In the genomic region with DNA sequence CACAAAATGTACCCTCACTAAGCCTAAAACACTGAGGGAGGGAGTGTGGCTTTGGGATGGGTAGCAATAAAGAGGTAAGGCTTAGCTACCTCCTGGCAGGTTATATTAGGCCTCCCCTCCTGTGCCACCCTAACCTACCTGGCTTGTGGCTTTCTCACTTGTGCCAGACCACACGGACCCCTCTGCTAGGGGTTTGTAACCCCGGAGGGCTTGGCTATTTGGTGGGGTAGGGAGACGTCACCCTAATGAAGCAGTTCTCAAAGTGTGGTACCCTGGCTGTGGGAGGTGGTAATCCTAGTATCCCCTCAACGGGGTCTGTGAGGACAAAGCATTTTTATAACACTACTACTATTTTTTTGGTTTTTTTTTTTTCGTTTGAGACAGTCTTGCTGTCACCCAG, we compare ENCODE assay signal across 28 cellular contexts.
"Had no signal": no experiment of that assay in that cellular context is flagged by ENCODE, and none has a peak within 500 bp of the region (broad histone marks: within the 10 kb centered on the region; RNA-seq: fewer than 3 reads in every experiment).

No MANE protein-coding gene starts in this region.

- H3K4me3 Mint-ChIP-seq: stimulated activated effector memory CD8-positive, alpha-beta T cell treated with anti-CD3 and anti-CD28 coated beads, Interleukin-12 subunit alpha, Interleukin-12 subunit beta, amount 100 ng/mL, for 72 hours; stimulated activated memory B cell treated with anti-CD40 and anti-IgM and Interleukin-4, amounts not matched to agents 10 μg/mL and 1 μg/mL and 100 μg/mL, for 72 hours; stimulated activated naive B cell treated with anti-CD40 and anti-IgM and Interleukin-4, amounts not matched to agents 10 μg/mL and 1 μg/mL and 100 μg/mL, for 72 hours; stimulated activated naive CD8-positive, alpha-beta T cell treated with anti-CD3 and anti-CD28 coated beads, Interleukin-15, amount 100 ng/mL, for 72 hours; stimulated activated naive CD8-positive, alpha-beta T cell treated with anti-CD3 and anti-CD28 coated beads, Interleukin-15, Interleukin-2, amounts not matched to agents 100 ng/mL and 50 ng/mL, for 24 hours; type B pancreatic cell had no signal

- H3K4me1 ChIP-seq: stomach, suprapubic skin, upper lobe of left lung, upper lobe of right lung, vagina had no signal

- H3K27me3 ChIP-seq: stomach, suprapubic skin, testis, thyroid gland, tibial artery, tibial nerve, transverse colon, upper lobe of left lung, upper lobe of right lung, uterus, vagina had no signal

- H3K36me3 Mint-ChIP-seq: type B pancreatic cell had no signal

- H3K4me1 Mint-ChIP-seq: stimulated activated naive CD8-positive, alpha-beta T cell treated with anti-CD3 and anti-CD28 coated beads, Interleukin-15, amount 100 ng/mL, for 72 hours had no signal

- H3K4me3 ChIP-seq: stomach, suprapubic skin, testis, thoracic aorta, thyroid gland, tibial artery, tibial nerve, transverse colon, upper lobe of left lung, upper lobe of right lung, uterus, vagina had no signal

- H3K9me3 Mint-ChIP-seq: stimulated activated effector memory CD8-positive, alpha-beta T cell treated with anti-CD3 and anti-CD28 coated beads, Interleukin-12 subunit alpha, Interleukin-12 subunit beta, amount 100 ng/mL, for 72 hours; stimulated activated memory B cell treated with anti-CD40 and anti-IgM and Interleukin-4, amounts not matched to agents 10 μg/mL and 1 μg/mL and 100 μg/mL, for 72 hours; stimulated activated naive B cell treated with anti-CD40 and anti-IgM and Interleukin-4, amounts not matched to agents 10 μg/mL and 1 μg/mL and 100 μg/mL, for 72 hours; stimulated activated naive CD8-positive, alpha-beta T cell treated with anti-CD3 and anti-CD28 coated beads, Interleukin-15, amount 100 ng/mL, for 72 hours; stimulated activated naive CD8-positive, alpha-beta T cell treated with anti-CD3 and anti-CD28 coated beads, Interleukin-15, Interleukin-2, amounts not matched to agents 100 ng/mL and 50 ng/mL, for 24 hours; type B pancreatic cell had no signal

- H3K27ac Mint-ChIP-seq: stimulated activated effector memory CD8-positive, alpha-beta T cell treated with anti-CD3 and anti-CD28 coated beads, Interleukin-12 subunit alpha, Interleukin-12 subunit beta, amount 100 ng/mL, for 72 hours; stimulated activated naive B cell treated with anti-CD40 and anti-IgM and Interleukin-4, amounts not matched to agents 10 μg/mL and 1 μg/mL and 100 μg/mL, for 72 hours; stimulated activated naive CD8-positive, alpha-beta T cell treated with anti-CD3 and anti-CD28 coated beads, Interleukin-15, amount 100 ng/mL, for 72 hours; stimulated activated naive CD8-positive, alpha-beta T cell treated with anti-CD3 and anti-CD28 coated beads, Interleukin-15, Interleukin-2, amounts not matched to agents 100 ng/mL and 50 ng/mL, for 24 hours; type B pancreatic cell had no signal

- DNase-seq: stimulated activated CD4-positive, alpha-beta T cell treated with anti-CD3 and anti-CD28 coated beads, Interleukin-2, amount 100 ng/mL, for 48 hours; stimulated activated CD4-positive, alpha-beta T cell treated with anti-CD3 and anti-CD28 coated beads, Interleukin-4, amount 100 ng/mL, for 1 hour; stimulated activated CD4-positive, alpha-beta T cell treated with anti-CD3 and anti-CD28 coated beads, Interleukin-4, amount 100 ng/mL, for 24 hours; stimulated activated CD4-positive, alpha-beta T cell treated with anti-CD3 and anti-CD28 coated beads, Interleukin-4, amount 100 ng/mL, for 4 hours; stimulated activated CD8-positive, alpha-beta memory T cell treated with anti-CD3 and anti-CD28 coated beads, Interleukin-4, amount 100 ng/mL, for 48 hours; stimulated activated naive B cell treated with anti-CD40 and anti-IgM and Interleukin-4, amounts not matched to agents 10 μg/mL and 1 μg/mL and 100 μg/mL, for 72 hours; stimulated activated naive CD4-positive, alpha-beta T cell; stimulated activated naive CD4-positive, alpha-beta T cell treated with Interleukin-2 at 50 U/mL for 16 hours; stimulated activated naive CD8-positive, alpha-beta T cell treated with anti-CD3 and anti-CD28 coated beads, Interleukin-15, amount 100 ng/mL, for 72 hours; stimulated activated naive CD8-positive, alpha-beta T cell treated with anti-CD3 and anti-CD28 coated beads, Interleukin-15, Interleukin-2, amounts not matched to agents 100 U/mL and 50 U/mL, for 24 hours; stomach; substantia nigra; testis; thyroid gland; tibial artery; transverse colon; trophoblast cell; upper lobe of left lung; upper lobe of right lung; uterus had no signal

- H3K27ac ChIP-seq: stomach, suprapubic skin, testis, thoracic aorta, thyroid gland, tibial artery, tibial nerve, transverse colon, upper lobe of left lung, upper lobe of right lung, uterus, vagina had no signal

- H3K27me3 Mint-ChIP-seq: stimulated activated memory B cell treated with anti-CD40 and anti-IgM and Interleukin-4, amounts not matched to agents 10 μg/mL and 1 μg/mL and 100 μg/mL, for 72 hours; stimulated activated naive B cell treated with anti-CD40 and anti-IgM and Interleukin-4, amounts not matched to agents 10 μg/mL and 1 μg/mL and 100 μg/mL, for 72 hours; type B pancreatic cell had no signal

- ATAC-seq: stimulated activated effector memory CD8-positive, alpha-beta T cell treated with anti-CD3 and anti-CD28 coated beads, Interleukin-12 subunit alpha, Interleukin-12 subunit beta, amount 100 ng/mL, for 72 hours; stimulated activated memory B cell treated with anti-CD40 and anti-IgM and Interleukin-4, amounts not matched to agents 10 μg/mL and 1 μg/mL and 100 μg/mL, for 72 hours; stimulated activated naive B cell treated with anti-CD40 and anti-IgM and Interleukin-4, amounts not matched to agents 10 μg/mL and 1 μg/mL and 100 μg/mL, for 72 hours; stimulated activated naive CD8-positive, alpha-beta T cell treated with anti-CD3 and anti-CD28 coated beads, Interleukin-15, amount 100 ng/mL, for 72 hours; stimulated activated naive CD8-positive, alpha-beta T cell treated with anti-CD3 and anti-CD28 coated beads, Interleukin-15, Interleukin-2, amounts not matched to agents 100 U/mL and 50 U/mL, for 24 hours; upper lobe of right lung had no signal

- H3K9me3 ChIP-seq: stomach, suprapubic skin, testis, thoracic aorta, thyroid gland, tibial artery, tibial nerve, transverse colon, upper lobe of left lung, upper lobe of right lung, uterus, vagina had no signal

- H3K36me3 ChIP-seq: thyroid gland, uterus had no signal
